In the genomic region with DNA sequence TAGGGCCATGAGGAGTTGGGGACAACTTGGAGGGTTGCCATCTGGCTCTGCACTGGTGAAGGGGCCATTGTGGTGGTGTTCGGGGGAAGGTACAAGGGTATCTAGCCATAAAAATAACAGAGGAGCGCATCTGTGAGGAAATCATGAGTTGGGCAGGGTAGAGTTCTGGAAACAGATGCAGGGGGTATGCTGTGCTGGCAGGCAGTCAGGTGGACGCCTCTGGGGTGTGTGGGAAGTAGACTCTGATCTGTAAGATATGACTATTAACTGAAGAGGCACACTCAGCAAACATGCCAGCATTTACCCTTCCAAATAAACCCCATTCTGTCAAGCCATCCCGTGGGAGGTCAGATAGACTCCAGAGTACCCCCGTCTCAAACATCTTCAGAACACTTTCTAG, we compare ENCODE assay signal across 14 cellular contexts.
"Had no signal": no experiment of that assay in that cellular context is flagged by ENCODE, and none has a peak within 500 bp of the region (broad histone marks: within the 10 kb centered on the region; RNA-seq: fewer than 3 reads in every experiment).

No MANE protein-coding gene starts in this region.

- H3K27me3 ChIP-seq: foreskin keratinocyte, neutrophil, sigmoid colon, transverse colon had no signal

- H3K4me3 ChIP-seq: sigmoid colon, skin epidermis, thoracic aorta, transverse colon had no signal

- ATAC-seq: foreskin keratinocyte; naive thymus-derived CD8-positive, alpha-beta T cell; stimulated activated naive B cell treated with anti-CD40 and anti-IgM and Interleukin-4, amounts not matched to agents 10 μg/mL and 1 μg/mL and 100 μg/mL, for 72 hours; stimulated activated naive CD8-positive, alpha-beta T cell treated with anti-CD3 and anti-CD28 coated beads, Interleukin-15, amount 100 ng/mL, for 72 hours had no signal

- H3K9me3 ChIP-seq: neutrophil, sigmoid colon, thoracic aorta, transverse colon had no signal

- H3K27ac ChIP-seq: foreskin keratinocyte, neutrophil, sigmoid colon, skin epidermis, thoracic aorta, transverse colon had no signal

- H3K4me1 ChIP-seq: foreskin keratinocyte, sigmoid colon, transverse colon had no signal

- DNase-seq: foreskin keratinocyte; kidney; left cardiac atrium; naive thymus-derived CD8-positive, alpha-beta T cell; posterior cingulate gyrus; sigmoid colon; stimulated activated CD4-positive, alpha-beta T cell treated with anti-CD3 and anti-CD28 coated beads, Interleukin-2, amount 100 ng/mL, for 24 hours; stimulated activated CD4-positive, alpha-beta T cell treated with anti-CD3 and anti-CD28 coated beads, Interleukin-4, amount 100 ng/mL, for 4 hours; stimulated activated naive B cell treated with anti-CD40 and anti-IgM and Interleukin-4, amounts not matched to agents 10 μg/mL and 1 μg/mL and 100 μg/mL, for 72 hours; stimulated activated naive CD8-positive, alpha-beta T cell treated with anti-CD3 and anti-CD28 coated beads, Interleukin-15, amount 100 ng/mL, for 72 hours; transverse colon had no signal
